28 cellular contexts compared by ENCODE assay signal in genomic region chr9:89889865-89890264, GRCh38.
"Had no signal": no experiment of that assay in that cellular context is flagged by ENCODE, and none has a peak within 500 bp of the region (broad histone marks: within the 10 kb centered on the region; RNA-seq: fewer than 3 reads in every experiment).

No MANE protein-coding gene starts in this region.

- H3K27ac ChIP-seq: SJSA1, WERI-Rb-1 had no signal

- H3K4me1 ChIP-seq: SJSA1 had no signal

- H3K36me3 ChIP-seq: SJSA1, WERI-Rb-1 had no signal

- H3K36me3 Mint-ChIP-seq: activated naive CD4-positive, alpha-beta T cell treated with anti-CD3 and anti-CD28 coated beads, Interleukin-2, amount 10 ng/mL, durations not matched to agents 7 days and 5 days; activated naive CD8-positive, alpha-beta T cell; brain had no signal

- DNase-seq: activated CD4-positive, alpha-beta T cell treated with anti-CD3 and anti-CD28 coated beads for 1 hour; activated CD4-positive, alpha-beta T cell treated with anti-CD3 and anti-CD28 coated beads for 48 hours; activated CD4-positive, alpha-beta T cell treated with anti-CD3 and anti-CD28 coated beads, Interleukin-2, amount 50 U/mL, for 4 hours; activated CD4-positive, CD25-positive, alpha-beta regulatory T cell; activated CD8-positive, alpha-beta T cell treated with anti-CD3 and anti-CD28 coated beads for 36 hours; activated naive CD4-positive, alpha-beta T cell treated with anti-CD3 and anti-CD28 coated beads, Interleukin-2, amount 10 ng/mL, durations not matched to agents 7 days and 5 days; activated naive CD8-positive, alpha-beta T cell treated with anti-CD3 and anti-CD28 coated beads, Interleukin-2, amount 50 U/mL, for 24 hours; activated T-cell treated with anti-CD3 and anti-CD28 coated beads, Interleukin-2, amount 50 U/mL, for 1 hour; activated T-cell treated with anti-CD3 and anti-CD28 coated beads, Interleukin-2, amount 50 U/mL, for 72 hours; anterior cingulate cortex; caudate nucleus; Karpas-422; NCI-H1105; NCI-H1436; NCI-H1694; NCI-H1930; NCI-H2081 treated with DMSO at 0.1 percent for 48 hours; NCI-H345; NCI-H524 treated with DMSO at 0.1 percent for 48 hours; SHP77 treated with DMSO at 0.1 percent for 48 hours; SK-N-SH; WERI-Rb-1 had no signal

- H3K9me3 Mint-ChIP-seq: activated CD8-positive, alpha-beta T cell treated with anti-CD3 and anti-CD28 coated beads for 36 hours; activated naive CD4-positive, alpha-beta T cell treated with anti-CD3 and anti-CD28 coated beads, Interleukin-2, amount 10 ng/mL, durations not matched to agents 7 days and 5 days; activated naive CD8-positive, alpha-beta T cell treated with anti-CD3 and anti-CD28 coated beads, Interleukin-2, amount 50 U/mL, for 24 hours; activated T-cell treated with anti-CD3 and anti-CD28 coated beads, Interleukin-2, amount 50 U/mL, for 72 hours; activated T-helper 2 cell treated with anti-CD3 and anti-CD28 coated beads, Interferon-gamma antibody, Interleukin-2, Interleukin-4, amounts not matched to agents 10 μg/mL and 5 μg/mL and 100 μg/mL, durations not matched to agents 14 hours and 24 hours and 36 hours; T-helper 1 cell treated with Interleukin-12 subunit alpha and Interleukin-12 subunit beta and Interleukin-4 antibody, amounts not matched to agents 30 μg/mL and 1 μg/mL, for 36 hours had no signal

- H3K27ac Mint-ChIP-seq: activated CD8-positive, alpha-beta T cell treated with anti-CD3 and anti-CD28 coated beads for 36 hours; activated naive CD4-positive, alpha-beta T cell treated with anti-CD3 and anti-CD28 coated beads, Interleukin-2, amount 10 ng/mL, durations not matched to agents 7 days and 5 days; activated naive CD8-positive, alpha-beta T cell; activated naive CD8-positive, alpha-beta T cell treated with anti-CD3 and anti-CD28 coated beads, Interleukin-2, amount 50 U/mL, for 24 hours; activated T-cell treated with anti-CD3 and anti-CD28 coated beads, Interleukin-2, amount 50 U/mL, for 72 hours; activated T-helper 2 cell treated with anti-CD3 and anti-CD28 coated beads, Interferon-gamma antibody, Interleukin-2, Interleukin-4, amounts not matched to agents 10 μg/mL and 5 μg/mL and 100 μg/mL, durations not matched to agents 14 hours and 24 hours and 36 hours; brain; T-helper 1 cell treated with Interleukin-12 subunit alpha and Interleukin-12 subunit beta and Interleukin-4 antibody, amounts not matched to agents 30 μg/mL and 1 μg/mL, for 36 hours had no signal

- H3K27me3 Mint-ChIP-seq: activated CD8-positive, alpha-beta T cell treated with anti-CD3 and anti-CD28 coated beads for 36 hours; activated naive CD8-positive, alpha-beta T cell; activated naive CD8-positive, alpha-beta T cell treated with anti-CD3 and anti-CD28 coated beads, Interleukin-2, amount 50 U/mL, for 24 hours had no signal

- H3K4me3 ChIP-seq: K562, SJSA1 had no signal

- H3K9me3 ChIP-seq: SJSA1, SK-N-SH had no signal

- H3K4me1 Mint-ChIP-seq: activated naive CD4-positive, alpha-beta T cell treated with anti-CD3 and anti-CD28 coated beads, Interleukin-2, amount 10 ng/mL, durations not matched to agents 7 days and 5 days; activated naive CD8-positive, alpha-beta T cell treated with anti-CD3 and anti-CD28 coated beads, Interleukin-2, amount 50 U/mL, for 24 hours had no signal

- H3K4me3 Mint-ChIP-seq: activated CD8-positive, alpha-beta T cell treated with anti-CD3 and anti-CD28 coated beads for 36 hours; activated naive CD4-positive, alpha-beta T cell treated with anti-CD3 and anti-CD28 coated beads, Interleukin-2, amount 10 ng/mL, durations not matched to agents 7 days and 5 days; activated naive CD8-positive, alpha-beta T cell; activated naive CD8-positive, alpha-beta T cell treated with anti-CD3 and anti-CD28 coated beads, Interleukin-2, amount 50 U/mL, for 24 hours; activated T-cell treated with anti-CD3 and anti-CD28 coated beads, Interleukin-2, amount 50 U/mL, for 72 hours; brain; T-helper 1 cell treated with Interleukin-12 subunit alpha and Interleukin-12 subunit beta and Interleukin-4 antibody, amounts not matched to agents 30 μg/mL and 1 μg/mL, for 36 hours had no signal
